8 cellular contexts compared by ENCODE assay signal in genomic region chr1:115771847-115772457, GRCh38. TPM values are rescaled to one million over a fixed set of nuclear protein-coding genes. Genes with fewer than 3 reads are reported as not detected.
A peak's percentile ranks its signal among the peaks of the same experiment; 100 is the strongest.
DNase-seq lines count a peak whose midpoint lies in the region; ATAC-seq and TF ChIP-seq lines count a peak whose summit lies in the region.

No MANE protein-coding gene starts in this region.

- H3K9me3 ChIP-seq in NT2/D1 (ENCODE audit: insufficient read depth, low read length) (no peaks in the 10 kb centered on the region), mammary epithelial cell (replicated peaks; ENCODE audit: insufficient read depth, low read length) (no peaks in the 10 kb centered on the region)

- H3F3A ChIP-seq in GM23338 (replicated peaks; ENCODE audit: low read depth) = no peaks in the 10 kb centered on the region

- DNase-seq in activated CD4-positive, alpha-beta memory T cell treated with anti-CD3 and anti-CD28 coated beads for 36 hours = peak; percentile 11
- DNase-seq in activated CD4-positive, alpha-beta memory T cell treated with anti-CD3 and anti-CD28 coated beads, Interleukin-2, amount 10 ng/mL, durations not matched to agents 7 days and 5 days = no peak
- DNase-seq in GM23338 (ENCODE audit: low spot score) (peak; percentile 97), KG1 (lab: John Stamatoyannopoulos, UW) (peak; percentile 40), NT2/D1 (ENCODE audit: low read depth, low spot score) (peak; percentile 87), mammary epithelial cell (peak; percentile 94), immature natural killer cell (peak; percentile 9 to 10 (median 10))
- DNase-seq in stimulated activated CD8-positive, alpha-beta memory T cell treated with anti-CD3 and anti-CD28 coated beads, Interleukin-4, amount 100 ng/mL, for 48 hours = peak; percentile 24

- H3K4me3 Mint-ChIP-seq in activated CD4-positive, alpha-beta memory T cell treated with anti-CD3 and anti-CD28 coated beads for 36 hours = no peak overlapping the region
- no peak overlapping the region for H3K4me3 Mint-ChIP-seq in activated CD4-positive, alpha-beta memory T cell treated with anti-CD3 and anti-CD28 coated beads, Interleukin-2, amount 10 ng/mL, durations not matched to agents 7 days and 5 days
- H3K4me3 Mint-ChIP-seq in GM23338 (peak overlapping the region; percentile 62; the same call in 2 of the 3 replicates), immature natural killer cell (no peak overlapping the region)

- H3K4me3 ChIP-seq in GM23338 (peak overlapping the region; percentile 36; the same call in 1 of the 2 replicates), NT2/D1 (ENCODE audit: insufficient read length, low read depth) (peak overlapping the region; percentile 8), mammary epithelial cell (replicated peaks in 1 of 3; ENCODE audit: insufficient read depth in 1 of 3, low read depth in 2 of 3, low read length in 3 of 3) (no peak overlapping the region)

- no peaks in the 10 kb centered on the region for H3K36me3 ChIP-seq in GM23338 (ENCODE audit: insufficient read depth)
- H3K36me3 ChIP-seq in NT2/D1 (ENCODE audit: insufficient read depth, insufficient read length, low read length) = no peaks in the 10 kb centered on the region
- no peaks in the 10 kb centered on the region for H3K36me3 ChIP-seq in mammary epithelial cell (ENCODE audit: insufficient read depth, low read length)

- dilution Hi-C loops in mammary epithelial cell (cut with HindIII; ENCODE audit: low sequenced_read_pairs) = no loop called here

- no peaks in the 10 kb centered on the region for H3K4me1 ChIP-seq in GM23338 (ENCODE audit: insufficient read depth)
- H3K4me1 ChIP-seq in NT2/D1 (ENCODE audit: insufficient read depth, insufficient read length) = no peaks in the 10 kb centered on the region
- peaks cover 6% of the 10 kb centered on the region for H3K4me1 ChIP-seq in mammary epithelial cell (ENCODE audit: insufficient read depth, low read length)

- H3K9ac ChIP-seq in NT2/D1 (ENCODE audit: insufficient read length, low read depth) (no peak overlapping the region), mammary epithelial cell (ENCODE audit: insufficient read depth, low read length) (peak overlapping the region; percentile 39)

- in situ Hi-C loops in mammary epithelial cell (cut with MboI; ENCODE audit: low sequenced_read_pairs in 2 of 2) = loop anchor here in 1 of 2 donors (5.0 to 10.0 kb wide), 2 partner anchors 165 to 637 kb away; no protein-coding TSS in a partner anchor

- H3K79me2 ChIP-seq in GM23338 (replicated peaks; ENCODE audit: insufficient read depth) = no peaks in the 10 kb centered on the region
- no peaks in the 10 kb centered on the region for H3K79me2 ChIP-seq in mammary epithelial cell (ENCODE audit: insufficient read depth, low read length)

- CTCF ChIA-PET in activated CD4-positive, alpha-beta memory T cell treated with anti-CD3 and anti-CD28 coated beads for 36 hours (lab: Charles Lee) = interaction anchor here (0.6 to 3.3 kb wide), 12 partner anchors 10 to 1650 kb away, joined by 3 to 22 read pairs (median 3); no protein-coding TSS in a partner anchor
- CTCF ChIA-PET in activated CD4-positive, alpha-beta memory T cell treated with anti-CD3 and anti-CD28 coated beads, Interleukin-2, amount 10 ng/mL, durations not matched to agents 7 days and 5 days (lab: Charles Lee) = interaction anchor here (1.0 to 1.5 kb wide), 3 partner anchors 55 to 163 kb away, joined by 3 to 15 read pairs (median 4); no protein-coding TSS in a partner anchor
- CTCF ChIA-PET in mammary epithelial cell (lab: Charles Lee; ENCODE audit: low non-redundant PET) = interaction anchor here (0.5 to 1.0 kb wide), 4 partner anchors 47 to 1425 kb away, joined by 3 to 4 read pairs (median 3); no protein-coding TSS in a partner anchor

- H3K27ac Mint-ChIP-seq in activated CD4-positive, alpha-beta memory T cell treated with anti-CD3 and anti-CD28 coated beads for 36 hours = no peak overlapping the region
- no peak overlapping the region for H3K27ac Mint-ChIP-seq in activated CD4-positive, alpha-beta memory T cell treated with anti-CD3 and anti-CD28 coated beads, Interleukin-2, amount 10 ng/mL, durations not matched to agents 7 days and 5 days
- H3K27ac Mint-ChIP-seq in GM23338 = no peak overlapping the region; the same call in 1 of the 2 replicates
- no peak overlapping the region for H3K27ac Mint-ChIP-seq in immature natural killer cell

- H3K9me3 Mint-ChIP-seq in activated CD4-positive, alpha-beta memory T cell treated with anti-CD3 and anti-CD28 coated beads for 36 hours = no peaks in the 10 kb centered on the region
- H3K9me3 Mint-ChIP-seq in activated CD4-positive, alpha-beta memory T cell treated with anti-CD3 and anti-CD28 coated beads, Interleukin-2, amount 10 ng/mL, durations not matched to agents 7 days and 5 days = no peaks in the 10 kb centered on the region
- H3K9me3 Mint-ChIP-seq in GM23338 (no peaks in the 10 kb centered on the region; the same call in 1 of the 3 replicates), immature natural killer cell (no peaks in the 10 kb centered on the region)

- no peaks in the 10 kb centered on the region for H3K4me1 Mint-ChIP-seq in activated CD4-positive, alpha-beta memory T cell treated with anti-CD3 and anti-CD28 coated beads for 36 hours (ENCODE audit: low read depth)
- no peaks in the 10 kb centered on the region for H3K4me1 Mint-ChIP-seq in activated CD4-positive, alpha-beta memory T cell treated with anti-CD3 and anti-CD28 coated beads, Interleukin-2, amount 10 ng/mL, durations not matched to agents 7 days and 5 days
- H3K4me1 Mint-ChIP-seq in GM23338 (peaks cover 9% of the 10 kb centered on the region), immature natural killer cell (no peaks in the 10 kb centered on the region)

- H4K20me1 ChIP-seq in GM23338 (replicated peaks; ENCODE audit: insufficient read depth) (no peaks in the 10 kb centered on the region), mammary epithelial cell (ENCODE audit: insufficient read depth, low read length) (no peaks in the 10 kb centered on the region)

- POLR2A ChIA-PET in activated CD4-positive, alpha-beta memory T cell treated with anti-CD3 and anti-CD28 coated beads for 36 hours (lab: Charles Lee) = no interaction called here
- POLR2A ChIA-PET in activated CD4-positive, alpha-beta memory T cell treated with anti-CD3 and anti-CD28 coated beads, Interleukin-2, amount 10 ng/mL, durations not matched to agents 7 days and 5 days (lab: Charles Lee) = no interaction called here

- H3K4me2 ChIP-seq in GM23338 (peak overlapping the region; percentile 61), mammary epithelial cell (ENCODE audit: insufficient read depth, low read depth, low read length) (peak overlapping the region; percentile 26)

- H3K27me3 Mint-ChIP-seq in activated CD4-positive, alpha-beta memory T cell treated with anti-CD3 and anti-CD28 coated beads for 36 hours = peaks cover 18% of the 10 kb centered on the region
- peaks cover 16% of the 10 kb centered on the region for H3K27me3 Mint-ChIP-seq in activated CD4-positive, alpha-beta memory T cell treated with anti-CD3 and anti-CD28 coated beads, Interleukin-2, amount 10 ng/mL, durations not matched to agents 7 days and 5 days
- H3K27me3 Mint-ChIP-seq in GM23338 (ENCODE audit: insufficient read depth, low read depth, poor library complexity) = peaks cover 6% of the 10 kb centered on the region
- peaks cover 0 to 13% (median 6%) of the 10 kb centered on the region in 3 donors for H3K27me3 Mint-ChIP-seq in immature natural killer cell (ENCODE audit: low read depth in 3 of 3)

- TF ChIP-seq CTCF in GM23338 (conservative IDR thresholded peaks at IDR 0.05; ENCODE audit: low read depth in 2 of 2) (peak; percentile 74 to 91), mammary epithelial cell (conservative IDR thresholded peaks at IDR 0.05 in 1 of 2, IDR thresholded peaks at IDR 0.05 in 1 of 2; ENCODE audit: extremely low read depth in 1 of 2, insufficient read depth in 1 of 2, low read depth in 1 of 2, low read length in 2 of 2) (peak; percentile 80 to 87)

- H3K9me2 ChIP-seq in GM23338 (ENCODE audit: insufficient read depth) = no peaks in the 10 kb centered on the region

- H3K27ac ChIP-seq in GM23338 (ENCODE audit: low read depth) (no peak overlapping the region), mammary epithelial cell (ENCODE audit: insufficient read depth, low read depth, low read length) (peak overlapping the region; percentile 86)

- BruUV-seq in mammary epithelial cell (replicated peaks; lab: Mats Ljungman, UMichigan) = no TSS peak

- no peaks in the 10 kb centered on the region for H3K36me3 Mint-ChIP-seq in activated CD4-positive, alpha-beta memory T cell treated with anti-CD3 and anti-CD28 coated beads for 36 hours
- H3K36me3 Mint-ChIP-seq in activated CD4-positive, alpha-beta memory T cell treated with anti-CD3 and anti-CD28 coated beads, Interleukin-2, amount 10 ng/mL, durations not matched to agents 7 days and 5 days (ENCODE audit: low read depth) = no peaks in the 10 kb centered on the region
- no peaks in the 10 kb centered on the region for H3K36me3 Mint-ChIP-seq in GM23338 (ENCODE audit: low read depth)
- no peaks in the 10 kb centered on the region for H3K36me3 Mint-ChIP-seq in immature natural killer cell

- H2AFZ ChIP-seq in GM23338 (peak overlapping the region; percentile 86), mammary epithelial cell (ENCODE audit: low read depth, low read length) (peak overlapping the region; percentile 83)

- H3K27me3 ChIP-seq in GM23338 (ENCODE audit: insufficient read depth) = no peaks in the 10 kb centered on the region
- no peaks in the 10 kb centered on the region for H3K27me3 ChIP-seq in NT2/D1 (ENCODE audit: insufficient read depth, insufficient read length)
- no peaks in the 10 kb centered on the region for H3K27me3 ChIP-seq in mammary epithelial cell (ENCODE audit: insufficient read depth, low read length)

- peak; percentile 96 for ATAC-seq in GM23338

- intact Hi-C loops in activated CD4-positive, alpha-beta memory T cell treated with anti-CD3 and anti-CD28 coated beads for 36 hours (cut with micrococcal nuclease) = loop anchor here (1.0 kb wide), 1 partner anchor 164 kb away; no protein-coding TSS in a partner anchor
- intact Hi-C loops in mammary epithelial cell (cut with micrococcal nuclease) = loop anchor here (1.0 to 5.0 kb wide), 5 partner anchors 35 to 635 kb away; no protein-coding TSS in a partner anchor

- WGBS in mammary epithelial cell (ENCODE audit: low coverage, missing lambda C conversion rate) = 17% methylated on average over 10 of the region's 10 CpGs

TF ChIP-seq in GM23338, 12 proteins besides CTCF, POLR2A, EP300 and RAD21:
- peak; percentile 25; the same call in 1 of the 2 replicates for TF ChIP-seq CREB1 (CRISPR knock-in tag; IDR thresholded peaks at IDR 0.05; ENCODE audit: low read depth)
- TF ChIP-seq ZNF114 (CRISPR knock-in tag; IDR thresholded peaks at IDR 0.05) = no peak

RNA-seq across cellular contexts. Expression of gene CASQ2, which starts 3.4 kb away (rescaled TPM):
- not detected for total RNA-seq in activated CD4-positive, alpha-beta memory T cell treated with anti-CD3 and anti-CD28 coated beads for 36 hours
- not detected for total RNA-seq in activated CD4-positive, alpha-beta memory T cell treated with anti-CD3 and anti-CD28 coated beads, Interleukin-2, amount 10 ng/mL, durations not matched to agents 7 days and 5 days
- total RNA-seq in GM23338 (2014; rRNA removed; shearing (Covaris generic)) = not detected in 2 replicates
- not detected in 2 replicates for polyA plus RNA-seq in GM23338 (2016; fragmentation: Nextera tagmentation; extraction: Ambion mirVana)
- total RNA-seq in mammary epithelial cell = not detected
- polyA plus RNA-seq in mammary epithelial cell = not detected
- polyA minus RNA-seq in mammary epithelial cell = not detected
- polyA plus RNA-seq in immature natural killer cell = not detected

Comparison
In these comparisons a context has a peak if more than half of its experiments do, and no peak if none do; other contexts are left out.
1. H3K4me3 ChIP-seq: peak in GM23338 (single experiment) and NT2/D1 (single experiment); none in mammary epithelial cell (0 of 3).